ENCODE assay signal across 32 cellular contexts in the genomic region with DNA sequence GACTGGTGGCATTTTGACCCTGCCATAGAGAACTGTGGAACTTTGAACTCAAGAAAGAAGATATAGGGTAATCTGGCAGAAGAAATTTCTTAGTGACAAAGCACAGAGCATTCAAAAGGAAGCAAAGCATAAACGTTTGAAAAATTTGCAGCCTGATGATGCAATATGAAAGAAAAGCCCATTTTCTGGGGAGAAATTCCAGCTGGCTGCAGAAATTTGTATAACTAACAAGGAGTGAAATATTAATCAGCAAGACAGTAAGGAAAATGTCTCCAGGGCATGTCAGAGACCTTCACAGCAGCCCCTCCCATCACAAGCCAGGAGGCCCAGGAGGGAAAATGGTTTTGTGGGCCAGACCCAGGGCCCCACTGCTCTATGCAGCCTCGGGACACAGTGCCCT.
"Had no signal": no experiment of that assay in that cellular context is flagged by ENCODE, and none has a peak within 500 bp of the region (broad histone marks: within the 10 kb centered on the region; RNA-seq: fewer than 3 reads in every experiment).

No MANE protein-coding gene starts in this region.

- H3K9ac ChIP-seq: parathyroid adenoma had no signal

- H3K9me3 Mint-ChIP-seq: stimulated activated naive CD8-positive, alpha-beta T cell treated with anti-CD3 and anti-CD28 coated beads, Interleukin-15, amount 100 ng/mL, for 72 hours had no signal

- H3K4me3 ChIP-seq: ovary, psoas muscle, skin epidermis, smooth muscle cell, spleen, suprapubic skin, testis, tibial artery, transverse colon, upper lobe of right lung, uterus had no signal

- ATAC-seq: naive thymus-derived CD4-positive, alpha-beta T cell; natural killer cell treated with Interleukin-12 subunit alpha and Interleukin-12 subunit beta and Interleukin-15 and Interleukin-18, amount 100 ng/mL, for 72 hours; psoas muscle; right cardiac atrium; sciatic nerve; stimulated activated memory B cell treated with anti-CD40 and anti-IgM and Interleukin-4, amounts not matched to agents 10 μg/mL and 1 μg/mL and 100 μg/mL, for 72 hours; stimulated activated naive CD8-positive, alpha-beta T cell treated with anti-CD3 and anti-CD28 coated beads, Interleukin-15, amount 100 ng/mL, for 72 hours; stimulated activated naive CD8-positive, alpha-beta T cell treated with anti-CD3 and anti-CD28 coated beads, Interleukin-15, Interleukin-2, amounts not matched to agents 100 U/mL and 50 U/mL, for 24 hours; upper lobe of right lung had no signal

- H2AFZ ChIP-seq: parathyroid adenoma had no signal

- H3K79me2 ChIP-seq: parathyroid adenoma had no signal

- H3K27me3 ChIP-seq: neutrophil, ovary, spleen, suprapubic skin, testis, tibial artery, transverse colon, upper lobe of right lung, uterus had no signal

- DNase-seq: naive thymus-derived CD4-positive, alpha-beta T cell; nephron progenitor cell; nucleus accumbens; ovary; psoas muscle; right cardiac atrium; spleen; stimulated activated CD4-positive, alpha-beta T cell treated with anti-CD3 and anti-CD28 coated beads, Interleukin-12 subunit alpha, Interleukin-12 subunit beta, amount 100 ng/mL, for 4 hours; stimulated activated CD4-positive, alpha-beta T cell treated with anti-CD3 and anti-CD28 coated beads, Interleukin-1b, Interleukin-23, amount 100 ng/mL, for 48 hours; stimulated activated CD4-positive, alpha-beta T cell treated with anti-CD3 and anti-CD28 coated beads, Interleukin-4, amount 100 ng/mL, for 1 hour; stimulated activated CD4-positive, alpha-beta T cell treated with anti-CD3 and anti-CD28 coated beads, Interleukin-4, amount 100 ng/mL, for 4 hours; stimulated activated CD8-positive, alpha-beta memory T cell treated with anti-CD3 and anti-CD28 coated beads, Interleukin-4, amount 100 ng/mL, for 48 hours; stimulated activated naive CD4-positive, alpha-beta T cell; stimulated activated naive CD8-positive, alpha-beta T cell treated with anti-CD3 and anti-CD28 coated beads, Interleukin-15, amount 100 ng/mL, for 72 hours; stimulated activated naive CD8-positive, alpha-beta T cell treated with anti-CD3 and anti-CD28 coated beads, Interleukin-15, Interleukin-2, amounts not matched to agents 100 U/mL and 50 U/mL, for 24 hours; substantia nigra; testis; tibial artery; transverse colon; upper lobe of right lung; uterus had no signal

- H3K27ac ChIP-seq: neutrophil, ovary, parathyroid adenoma, psoas muscle, skin epidermis, spleen, suprapubic skin, testis, tibial artery, transverse colon, upper lobe of right lung, uterus had no signal

- H3K4me2 ChIP-seq: smooth muscle cell had no signal

- H3K4me3 Mint-ChIP-seq: naive thymus-derived CD4-positive, alpha-beta T cell; natural killer cell treated with Interleukin-12 subunit alpha and Interleukin-12 subunit beta and Interleukin-15 and Interleukin-18, amount 100 ng/mL, for 72 hours; nephron progenitor cell; neural crest cell; stimulated activated memory B cell treated with anti-CD40 and anti-IgM and Interleukin-4, amounts not matched to agents 10 μg/mL and 1 μg/mL and 100 μg/mL, for 72 hours; stimulated activated naive CD8-positive, alpha-beta T cell treated with anti-CD3 and anti-CD28 coated beads, Interleukin-15, amount 100 ng/mL, for 72 hours; type B pancreatic cell had no signal

- H3K4me1 ChIP-seq: parathyroid adenoma, psoas muscle, spleen, suprapubic skin, testis, tibial artery, transverse colon, upper lobe of right lung, uterus had no signal

- H3K36me3 ChIP-seq: neutrophil, ovary, spleen, suprapubic skin, tibial artery, transverse colon, upper lobe of right lung, uterus had no signal

- H3K27me3 Mint-ChIP-seq: progenitor cell of endocrine pancreas; stimulated activated memory B cell treated with anti-CD40 and anti-IgM and Interleukin-4, amounts not matched to agents 10 μg/mL and 1 μg/mL and 100 μg/mL, for 72 hours; type B pancreatic cell had no signal

- H3K27ac Mint-ChIP-seq: naive thymus-derived CD4-positive, alpha-beta T cell; natural killer cell treated with Interleukin-12 subunit alpha and Interleukin-12 subunit beta and Interleukin-15 and Interleukin-18, amount 100 ng/mL, for 72 hours; nephron progenitor cell; stimulated activated memory B cell treated with anti-CD40 and anti-IgM and Interleukin-4, amounts not matched to agents 10 μg/mL and 1 μg/mL and 100 μg/mL, for 72 hours; stimulated activated naive CD8-positive, alpha-beta T cell treated with anti-CD3 and anti-CD28 coated beads, Interleukin-15, amount 100 ng/mL, for 72 hours; type B pancreatic cell had no signal

- H3K36me3 Mint-ChIP-seq: stimulated activated memory B cell treated with anti-CD40 and anti-IgM and Interleukin-4, amounts not matched to agents 10 μg/mL and 1 μg/mL and 100 μg/mL, for 72 hours; type B pancreatic cell had no signal

- H3K9me3 ChIP-seq: neutrophil, ovary, suprapubic skin, testis, transverse colon, upper lobe of right lung, uterus had no signal

- H3K4me1 Mint-ChIP-seq: naive thymus-derived CD4-positive, alpha-beta T cell; nephron progenitor cell; neural crest cell; stimulated activated memory B cell treated with anti-CD40 and anti-IgM and Interleukin-4, amounts not matched to agents 10 μg/mL and 1 μg/mL and 100 μg/mL, for 72 hours; stimulated activated naive CD8-positive, alpha-beta T cell treated with anti-CD3 and anti-CD28 coated beads, Interleukin-15, amount 100 ng/mL, for 72 hours had no signal
